1 cellular context compared by ENCODE assay signal in genomic region chr1:172531846-172532699, GRCh38.
TF ChIP-seq lines count a peak whose summit lies in the region.

No MANE protein-coding gene starts in this region.

TF ChIP-seq in K562, 482 proteins besides CTCF, POLR2A, EP300 and RAD21 (continued from another document and continues in another):
- TF ChIP-seq, protein P1, sequence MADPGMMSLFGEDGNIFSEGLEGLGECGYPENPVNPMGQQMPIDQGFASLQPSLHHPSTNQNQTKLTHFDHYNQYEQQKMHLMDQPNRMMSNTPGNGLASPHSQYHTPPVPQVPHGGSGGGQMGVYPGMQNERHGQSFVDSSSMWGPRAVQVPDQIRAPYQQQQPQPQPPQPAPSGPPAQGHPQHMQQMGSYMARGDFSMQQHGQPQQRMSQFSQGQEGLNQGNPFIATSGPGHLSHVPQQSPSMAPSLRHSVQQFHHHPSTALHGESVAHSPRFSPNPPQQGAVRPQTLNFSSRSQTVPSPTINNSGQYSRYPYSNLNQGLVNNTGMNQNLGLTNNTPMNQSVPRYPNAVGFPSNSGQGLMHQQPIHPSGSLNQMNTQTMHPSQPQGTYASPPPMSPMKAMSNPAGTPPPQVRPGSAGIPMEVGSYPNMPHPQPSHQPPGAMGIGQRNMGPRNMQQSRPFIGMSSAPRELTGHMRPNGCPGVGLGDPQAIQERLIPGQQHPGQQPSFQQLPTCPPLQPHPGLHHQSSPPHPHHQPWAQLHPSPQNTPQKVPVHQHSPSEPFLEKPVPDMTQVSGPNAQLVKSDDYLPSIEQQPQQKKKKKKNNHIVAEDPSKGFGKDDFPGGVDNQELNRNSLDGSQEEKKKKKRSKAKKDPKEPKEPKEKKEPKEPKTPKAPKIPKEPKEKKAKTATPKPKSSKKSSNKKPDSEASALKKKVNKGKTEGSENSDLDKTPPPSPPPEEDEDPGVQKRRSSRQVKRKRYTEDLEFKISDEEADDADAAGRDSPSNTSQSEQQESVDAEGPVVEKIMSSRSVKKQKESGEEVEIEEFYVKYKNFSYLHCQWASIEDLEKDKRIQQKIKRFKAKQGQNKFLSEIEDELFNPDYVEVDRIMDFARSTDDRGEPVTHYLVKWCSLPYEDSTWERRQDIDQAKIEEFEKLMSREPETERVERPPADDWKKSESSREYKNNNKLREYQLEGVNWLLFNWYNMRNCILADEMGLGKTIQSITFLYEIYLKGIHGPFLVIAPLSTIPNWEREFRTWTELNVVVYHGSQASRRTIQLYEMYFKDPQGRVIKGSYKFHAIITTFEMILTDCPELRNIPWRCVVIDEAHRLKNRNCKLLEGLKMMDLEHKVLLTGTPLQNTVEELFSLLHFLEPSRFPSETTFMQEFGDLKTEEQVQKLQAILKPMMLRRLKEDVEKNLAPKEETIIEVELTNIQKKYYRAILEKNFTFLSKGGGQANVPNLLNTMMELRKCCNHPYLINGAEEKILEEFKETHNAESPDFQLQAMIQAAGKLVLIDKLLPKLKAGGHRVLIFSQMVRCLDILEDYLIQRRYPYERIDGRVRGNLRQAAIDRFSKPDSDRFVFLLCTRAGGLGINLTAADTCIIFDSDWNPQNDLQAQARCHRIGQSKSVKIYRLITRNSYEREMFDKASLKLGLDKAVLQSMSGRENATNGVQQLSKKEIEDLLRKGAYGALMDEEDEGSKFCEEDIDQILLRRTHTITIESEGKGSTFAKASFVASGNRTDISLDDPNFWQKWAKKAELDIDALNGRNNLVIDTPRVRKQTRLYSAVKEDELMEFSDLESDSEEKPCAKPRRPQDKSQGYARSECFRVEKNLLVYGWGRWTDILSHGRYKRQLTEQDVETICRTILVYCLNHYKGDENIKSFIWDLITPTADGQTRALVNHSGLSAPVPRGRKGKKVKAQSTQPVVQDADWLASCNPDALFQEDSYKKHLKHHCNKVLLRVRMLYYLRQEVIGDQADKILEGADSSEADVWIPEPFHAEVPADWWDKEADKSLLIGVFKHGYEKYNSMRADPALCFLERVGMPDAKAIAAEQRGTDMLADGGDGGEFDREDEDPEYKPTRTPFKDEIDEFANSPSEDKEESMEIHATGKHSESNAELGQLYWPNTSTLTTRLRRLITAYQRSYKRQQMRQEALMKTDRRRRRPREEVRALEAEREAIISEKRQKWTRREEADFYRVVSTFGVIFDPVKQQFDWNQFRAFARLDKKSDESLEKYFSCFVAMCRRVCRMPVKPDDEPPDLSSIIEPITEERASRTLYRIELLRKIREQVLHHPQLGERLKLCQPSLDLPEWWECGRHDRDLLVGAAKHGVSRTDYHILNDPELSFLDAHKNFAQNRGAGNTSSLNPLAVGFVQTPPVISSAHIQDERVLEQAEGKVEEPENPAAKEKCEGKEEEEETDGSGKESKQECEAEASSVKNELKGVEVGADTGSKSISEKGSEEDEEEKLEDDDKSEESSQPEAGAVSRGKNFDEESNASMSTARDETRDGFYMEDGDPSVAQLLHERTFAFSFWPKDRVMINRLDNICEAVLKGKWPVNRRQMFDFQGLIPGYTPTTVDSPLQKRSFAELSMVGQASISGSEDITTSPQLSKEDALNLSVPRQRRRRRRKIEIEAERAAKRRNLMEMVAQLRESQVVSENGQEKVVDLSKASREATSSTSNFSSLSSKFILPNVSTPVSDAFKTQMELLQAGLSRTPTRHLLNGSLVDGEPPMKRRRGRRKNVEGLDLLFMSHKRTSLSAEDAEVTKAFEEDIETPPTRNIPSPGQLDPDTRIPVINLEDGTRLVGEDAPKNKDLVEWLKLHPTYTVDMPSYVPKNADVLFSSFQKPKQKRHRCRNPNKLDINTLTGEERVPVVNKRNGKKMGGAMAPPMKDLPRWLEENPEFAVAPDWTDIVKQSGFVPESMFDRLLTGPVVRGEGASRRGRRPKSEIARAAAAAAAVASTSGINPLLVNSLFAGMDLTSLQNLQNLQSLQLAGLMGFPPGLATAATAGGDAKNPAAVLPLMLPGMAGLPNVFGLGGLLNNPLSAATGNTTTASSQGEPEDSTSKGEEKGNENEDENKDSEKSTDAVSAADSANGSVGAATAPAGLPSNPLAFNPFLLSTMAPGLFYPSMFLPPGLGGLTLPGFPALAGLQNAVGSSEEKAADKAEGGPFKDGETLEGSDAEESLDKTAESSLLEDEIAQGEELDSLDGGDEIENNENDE (IDR thresholded peaks at IDR 0.05; ENCODE audit: low read depth, low read length), result no peak
- 0 out of 2 replicates have a peak, but pooled peaks have one; percentile 25 for TF ChIP-seq ZEB2 (IDR thresholded peaks at IDR 0.05)
- peak; percentile 71 for TF ChIP-seq NFRKB (IDR thresholded peaks at IDR 0.05; ENCODE audit: low read depth)
- peak; percentile 84 for TF ChIP-seq RBM25 (IDR thresholded peaks at IDR 0.05; ENCODE audit: low read depth, low read length, severe bottlenecking)
- no peak for TF ChIP-seq ATF2 (CRISPR knock-in tag; IDR thresholded peaks at IDR 0.05)
- no peak for TF ChIP-seq IRF2 (CRISPR knock-in tag; IDR thresholded peaks at IDR 0.05)
- TF ChIP-seq CHD2 (IDR thresholded peaks at IDR 0.05; ENCODE audit: low read depth, low read length), result no peak; the same call in 1 of the 2 replicates
- no peak for TF ChIP-seq MEF2A (IDR thresholded peaks at IDR 0.05; ENCODE audit: control insufficient read depth, low read depth, low read length)
- TF ChIP-seq NCOR1 (IDR thresholded peaks at IDR 0.05), result no peak
- TF ChIP-seq JUN (IDR thresholded peaks at IDR 0.05; ENCODE audit: borderline replicate concordance, low read depth, low read length), result peak; percentile 48; the same call in 1 of the 2 replicates
- TF ChIP-seq JUN (CRISPR knock-in tag; IDR thresholded peaks at IDR 0.05; ENCODE audit: borderline replicate concordance), result no peak
- TF ChIP-seq GTF2F1 (IDR thresholded peaks at IDR 0.05; ENCODE audit: low read depth, low read length), result no peak
- no peak for TF ChIP-seq CBFB (CRISPR knock-in tag; IDR thresholded peaks at IDR 0.05)
- TF ChIP-seq KDM1A (IDR thresholded peaks at IDR 0.05), result no peak
- TF ChIP-seq MAFK (IDR thresholded peaks at IDR 0.05; ENCODE audit: low read length), result peak; percentile 39; the same call in 1 of the 2 replicates
- no peak; the same call in 1 of the 2 replicates for TF ChIP-seq ZNF644 (tag; IDR thresholded peaks at IDR 0.05; ENCODE audit: low read depth)
- TF ChIP-seq HDAC1 (IDR thresholded peaks at IDR 0.05), result peak in 1 of 2 experiments; percentile 82; a peak in 2 of 4 replicates
- no peak for TF ChIP-seq ZKSCAN1 (IDR thresholded peaks at IDR 0.05; ENCODE audit: low read depth, low read length)
- no peak for TF ChIP-seq ZNF239 (CRISPR knock-in tag; IDR thresholded peaks at IDR 0.05)
- no peak for TF ChIP-seq CSDE1 (IDR thresholded peaks at IDR 0.05)
- TF ChIP-seq ZNF175 (CRISPR knock-in tag; IDR thresholded peaks at IDR 0.05; ENCODE audit: low read depth), result no peak; the same call in 1 of the 2 replicates
- TF ChIP-seq, protein P2, sequence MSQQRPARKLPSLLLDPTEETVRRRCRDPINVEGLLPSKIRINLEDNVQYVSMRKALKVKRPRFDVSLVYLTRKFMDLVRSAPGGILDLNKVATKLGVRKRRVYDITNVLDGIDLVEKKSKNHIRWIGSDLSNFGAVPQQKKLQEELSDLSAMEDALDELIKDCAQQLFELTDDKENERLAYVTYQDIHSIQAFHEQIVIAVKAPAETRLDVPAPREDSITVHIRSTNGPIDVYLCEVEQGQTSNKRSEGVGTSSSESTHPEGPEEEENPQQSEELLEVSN (IDR thresholded peaks at IDR 0.05; ENCODE audit: borderline replicate concordance in 1 of 2, extremely low read depth in 1 of 2, insufficient read depth in 1 of 2, insufficient read length in 1 of 2, low read depth in 1 of 2, low read length in 1 of 2, poor library complexity in 1 of 2, severe bottlenecking in 1 of 2), result peak in 1 of 2 experiments; percentile 22
- TF ChIP-seq MNT (conservative IDR thresholded peaks at IDR 0.05), result peak in 1 of 2 experiments; percentile 84
- peak in 1 of 2 experiments; percentile 21; a peak in 1 of 4 replicates for TF ChIP-seq RCOR1 (IDR thresholded peaks at IDR 0.05; ENCODE audit: borderline replicate concordance in 1 of 2, low read depth in 2 of 2, low read length in 2 of 2)
- TF ChIP-seq, protein P3, sequence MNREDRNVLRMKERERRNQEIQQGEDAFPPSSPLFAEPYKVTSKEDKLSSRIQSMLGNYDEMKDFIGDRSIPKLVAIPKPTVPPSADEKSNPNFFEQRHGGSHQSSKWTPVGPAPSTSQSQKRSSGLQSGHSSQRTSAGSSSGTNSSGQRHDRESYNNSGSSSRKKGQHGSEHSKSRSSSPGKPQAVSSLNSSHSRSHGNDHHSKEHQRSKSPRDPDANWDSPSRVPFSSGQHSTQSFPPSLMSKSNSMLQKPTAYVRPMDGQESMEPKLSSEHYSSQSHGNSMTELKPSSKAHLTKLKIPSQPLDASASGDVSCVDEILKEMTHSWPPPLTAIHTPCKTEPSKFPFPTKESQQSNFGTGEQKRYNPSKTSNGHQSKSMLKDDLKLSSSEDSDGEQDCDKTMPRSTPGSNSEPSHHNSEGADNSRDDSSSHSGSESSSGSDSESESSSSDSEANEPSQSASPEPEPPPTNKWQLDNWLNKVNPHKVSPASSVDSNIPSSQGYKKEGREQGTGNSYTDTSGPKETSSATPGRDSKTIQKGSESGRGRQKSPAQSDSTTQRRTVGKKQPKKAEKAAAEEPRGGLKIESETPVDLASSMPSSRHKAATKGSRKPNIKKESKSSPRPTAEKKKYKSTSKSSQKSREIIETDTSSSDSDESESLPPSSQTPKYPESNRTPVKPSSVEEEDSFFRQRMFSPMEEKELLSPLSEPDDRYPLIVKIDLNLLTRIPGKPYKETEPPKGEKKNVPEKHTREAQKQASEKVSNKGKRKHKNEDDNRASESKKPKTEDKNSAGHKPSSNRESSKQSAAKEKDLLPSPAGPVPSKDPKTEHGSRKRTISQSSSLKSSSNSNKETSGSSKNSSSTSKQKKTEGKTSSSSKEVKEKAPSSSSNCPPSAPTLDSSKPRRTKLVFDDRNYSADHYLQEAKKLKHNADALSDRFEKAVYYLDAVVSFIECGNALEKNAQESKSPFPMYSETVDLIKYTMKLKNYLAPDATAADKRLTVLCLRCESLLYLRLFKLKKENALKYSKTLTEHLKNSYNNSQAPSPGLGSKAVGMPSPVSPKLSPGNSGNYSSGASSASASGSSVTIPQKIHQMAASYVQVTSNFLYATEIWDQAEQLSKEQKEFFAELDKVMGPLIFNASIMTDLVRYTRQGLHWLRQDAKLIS (CRISPR knock-in tag; IDR thresholded peaks at IDR 0.05), result 0 out of 2 replicates have a peak, but pooled peaks have one; percentile 83
- no peak for TF ChIP-seq ZNF699 (CRISPR knock-in tag; IDR thresholded peaks at IDR 0.05; ENCODE audit: insufficient replicate concordance)
- no peak for TF ChIP-seq NR3C1 (CRISPR knock-in tag; IDR thresholded peaks at IDR 0.05)
- no peak for TF ChIP-seq ZNF512 (tag; IDR thresholded peaks at IDR 0.05)
- TF ChIP-seq SIN3B (IDR thresholded peaks at IDR 0.05; ENCODE audit: low read depth), result no peak
- TF ChIP-seq CCNT2 (IDR thresholded peaks at IDR 0.05; ENCODE audit: borderline replicate concordance, extremely low read depth, insufficient read length, low read depth, low read length), result no peak
- TF ChIP-seq C11orf30 (IDR thresholded peaks at IDR 0.05; ENCODE audit: low read depth), result peak; percentile 49
- TF ChIP-seq ATF4 (CRISPR knock-in tag; IDR thresholded peaks at IDR 0.05), result peak; percentile 67; the same call in 1 of the 2 replicates
- no peak for TF ChIP-seq ZNF311 (CRISPR knock-in tag; IDR thresholded peaks at IDR 0.05)
- peak; percentile 86 for TF ChIP-seq TAF9B (IDR thresholded peaks at IDR 0.05; ENCODE audit: partially characterized antibody)
